ENCODE assay signal across 12 cellular contexts in the genomic region with DNA sequence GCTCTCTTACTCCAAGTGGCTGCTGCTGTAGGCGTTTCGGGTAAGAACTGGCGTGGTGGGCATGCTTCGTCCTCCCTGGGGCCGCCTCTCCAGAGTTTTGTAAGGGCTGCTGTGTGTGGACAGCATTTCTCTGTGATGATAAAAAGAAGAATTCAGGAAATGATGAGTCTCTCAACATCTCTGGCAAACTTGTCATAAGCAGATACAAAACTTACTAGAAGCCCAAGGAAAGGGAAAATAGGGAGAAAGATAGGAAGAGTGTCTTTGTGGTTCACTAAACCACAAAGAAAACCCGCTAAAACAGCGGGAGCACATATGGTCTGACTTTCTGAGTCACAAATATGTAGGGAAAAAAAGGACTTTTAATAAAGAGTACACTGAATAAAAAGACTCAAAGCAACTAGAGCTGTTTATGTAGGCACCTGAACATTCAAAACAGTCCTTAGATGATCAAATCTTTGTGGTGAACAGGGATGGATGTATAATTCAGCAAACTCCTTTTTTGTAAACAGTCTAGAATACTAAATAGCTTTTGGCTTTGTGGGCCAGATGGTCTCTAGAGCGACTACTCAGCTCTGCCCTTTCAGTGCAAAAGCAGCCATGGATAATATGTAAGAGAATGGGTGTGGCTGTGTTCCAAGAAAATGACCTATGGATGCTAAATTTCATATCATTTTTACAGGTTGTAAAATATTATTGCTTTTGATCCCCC.
A peak's percentile ranks its signal among the peaks of the same experiment; 100 is the strongest.
DNase-seq lines count a peak whose midpoint lies in the region; TF ChIP-seq lines count a peak whose summit lies in the region.
"Had no signal": no experiment of that assay in that cellular context is flagged by ENCODE, and none has a peak within 500 bp of the region (broad histone marks: within the 10 kb centered on the region; RNA-seq: fewer than 3 reads in every experiment).

No MANE protein-coding gene starts in this region.

- peak; percentile 72 for DNase-seq in AG10803 (ENCODE audit: low read depth)
- DNase-seq in HS-27A (ENCODE audit: low read depth): peak; percentile 26
- peak; percentile 47 for DNase-seq in brain pericyte (ENCODE audit: low read depth, low spot score)
- no peak for DNase-seq in iPS-NIHi7 (ENCODE audit: extremely low spot score)
- no peak for DNase-seq in cerebellar nuclear complex (lab: John Stamatoyannopoulos, UW)
- no peak for DNase-seq in middle frontal gyrus (ENCODE audit: extremely low spot score, low spot score)
- DNase-seq in effector memory CD4-positive, alpha-beta T cell: no peak
- DNase-seq: DMS153 had no signal

- WGBS in mesodermal cell (ENCODE audit: insufficient coverage in 2 of 2), 2 experiments: 84% methylated on average over 4 of the region's 8 CpGs; no CpG with 5 or more reads in 1 of the 2 experiments

- H3K9me3 ChIP-seq in mesodermal cell (ENCODE audit: control insufficient read depth, low read length): no peaks in the 10 kb centered on the region
- no peaks in the 10 kb centered on the region for H3K9me3 ChIP-seq in effector memory CD4-positive, alpha-beta T cell (ENCODE audit: control insufficient read depth, low read length)
- H3K9me3 ChIP-seq: thoracic aorta had no signal

- H3K27me3 ChIP-seq in effector memory CD4-positive, alpha-beta T cell (replicated peaks; ENCODE audit: control insufficient read depth, insufficient read depth, low read length, poor library complexity, severe bottlenecking): no peaks in the 10 kb centered on the region

- no peak for TF ChIP-seq CTCF in AG10803 (conservative IDR thresholded peaks at IDR 0.05; ENCODE audit: low read length)

- H3K4me3 ChIP-seq in AG10803 (ENCODE audit: low read length) (no peak overlapping the region), mesodermal cell (ENCODE audit: extremely low read depth, insufficient read depth, low read length, poor library complexity, severe bottlenecking) (no peak overlapping the region)
- no peak overlapping the region for H3K4me3 ChIP-seq in effector memory CD4-positive, alpha-beta T cell (ENCODE audit: insufficient read depth, low read depth, low read length, poor library complexity, severe bottlenecking)
- H3K4me3 ChIP-seq: K562, skin epidermis, thoracic aorta had no signal

- peak overlapping the region; percentile 95 for H3K27ac ChIP-seq in mesodermal cell (ENCODE audit: low read depth, low read length, severe bottlenecking)
- no peak overlapping the region for H3K27ac ChIP-seq in effector memory CD4-positive, alpha-beta T cell (ENCODE audit: insufficient read depth, low read length, poor library complexity, severe bottlenecking)
- H3K27ac ChIP-seq: thoracic aorta had no signal

- H3K36me3 ChIP-seq in mesodermal cell (ENCODE audit: control insufficient read depth, insufficient read depth, low read length): peaks cover 82% of the 10 kb centered on the region
- H3K36me3 ChIP-seq in effector memory CD4-positive, alpha-beta T cell (ENCODE audit: control insufficient read depth, insufficient read depth, low read length): peaks cover 56% of the 10 kb centered on the region

- peaks cover 27% of the 10 kb centered on the region for H3K4me1 ChIP-seq in mesodermal cell (ENCODE audit: control insufficient read depth, insufficient read depth, low read length, poor library complexity, severe bottlenecking)
- H3K4me1 ChIP-seq in effector memory CD4-positive, alpha-beta T cell (ENCODE audit: control insufficient read depth, insufficient read depth, low read length, poor library complexity, severe bottlenecking): peaks cover 6% of the 10 kb centered on the region

Comparison
In these comparisons a context has a peak if more than half of its experiments do, and no peak if none do; other contexts are left out.
1. DNase-seq: peak in AG10803 (single experiment), HS-27A (single experiment) and brain pericyte (single experiment); none in iPS-NIHi7 (single experiment), cerebellar nuclear complex (0 of 2), middle frontal gyrus (single experiment) and effector memory CD4-positive, alpha-beta T cell (0 of 3).